Comparison of ENCODE assay signal across 8 cellular contexts in genomic region chr3:98593046-98593936, GRCh38. TPM values are rescaled to one million over a fixed set of nuclear protein-coding genes. Genes with fewer than 3 reads are reported as not detected.
DNase-seq lines count a peak whose midpoint lies in the region; ATAC-seq and TF ChIP-seq lines count a peak whose summit lies in the region.

Gene CPOX (minus strand): TSS chr3:98593611. CDS start chr3:98593504, 107 bp downstream.

- no peaks in the 10 kb centered on the region for H3K27me3 ChIP-seq in OCI-LY1 (ENCODE audit: insufficient read depth, low read length)

- H3K36me3 Mint-ChIP-seq in Calu3 (ENCODE audit: insufficient read depth, unreplicated experiment): peaks cover 16% of the 10 kb centered on the region

- H3K27ac ChIP-seq in OCI-LY1 (ENCODE audit: low read depth, low read length, poor library complexity, severe bottlenecking): no peak within 1 kb of the TSS

- H3K27me3 Mint-ChIP-seq in Calu3 (ENCODE audit: unreplicated experiment): no peaks in the 10 kb centered on the region

- DNase-seq in Calu3 (peak; percentile 85), HUDEP-2 (lab: John Stamatoyannopoulos, UW; ENCODE audit: unreplicated experiment in 76 of 76) (peak in 75 of 76 experiments; percentile 68 to 98 (median 94)), activated T-cell treated with anti-CD3 and anti-CD28 coated beads for 1 hour (ENCODE audit: low read depth) (peak; percentile 68), epidermal melanocyte (ENCODE audit: insufficient read length, low spot score) (peak; percentile 88), mucosa of descending colon (peak; percentile 93 to 94 (median 94))
- DNase-seq in stimulated activated CD8-positive, alpha-beta memory T cell treated with anti-CD3 and anti-CD28 coated beads, Interleukin-4, amount 100 ng/mL, for 1 hour (ENCODE audit: low read depth in 2 of 2, low spot score in 1 of 2): peak; percentile 50 to 62

- H3K4me1 Mint-ChIP-seq in Calu3 (ENCODE audit: low read depth, unreplicated experiment): peaks cover 14% of the 10 kb centered on the region

- no peaks in the 10 kb centered on the region; the same call in 1 of the 2 replicates for H3F3A ChIP-seq in OCI-LY1 (ENCODE audit: insufficient read depth, low read length)

- H3K79me2 ChIP-seq in OCI-LY1 (ENCODE audit: insufficient read depth, low read length): no peaks in the 10 kb centered on the region

- CTCF ChIA-PET in Calu3 (lab: Charles Lee): interaction anchor here (0.8 to 2.3 kb wide), 4 partner anchors 9 to 401 kb away, joined by 3 to 11 read pairs (median 3); no protein-coding TSS in a partner anchor

- H2AFZ ChIP-seq in OCI-LY1 (ENCODE audit: low read length): peak within 1 kb of the TSS; percentile 96

- no peaks in the 10 kb centered on the region for H3K9me2 ChIP-seq in OCI-LY1 (ENCODE audit: low read depth, low read length)

- no TSS peak for BruUV-seq in Calu3 (replicated peaks; lab: Mats Ljungman, UMichigan)

- H4K20me1 ChIP-seq in OCI-LY1 (ENCODE audit: insufficient read depth, low read length): no peaks in the 10 kb centered on the region

- peak within 1 kb of the TSS; percentile 91 for H3K4me2 ChIP-seq in OCI-LY1 (ENCODE audit: low read length)

- H3K4me1 ChIP-seq in OCI-LY1 (ENCODE audit: insufficient read depth, low read length, severe bottlenecking) (peaks cover 16% of the 10 kb centered on the region), mucosa of descending colon (ENCODE audit: low read depth) (peaks cover 10% of the 10 kb centered on the region)

- no peaks in the 10 kb centered on the region for H3K9me3 Mint-ChIP-seq in Calu3 (ENCODE audit: low read depth, unreplicated experiment)

- no peaks in the 10 kb centered on the region for H3K9me3 ChIP-seq in OCI-LY1 (ENCODE audit: low read length)
- H3K9me3 ChIP-seq in mucosa of descending colon: no peaks in the 10 kb centered on the region

- H3K4me3 Mint-ChIP-seq in Calu3 (ENCODE audit: low read depth, unreplicated experiment): peak within 1 kb of the TSS; percentile 81

- ATAC-seq in GM21390 (IDR thresholded peaks at IDR 0.05; ENCODE audit: unreplicated experiment) (peak; percentile 95), mucosa of descending colon (peak; percentile 99)

- peak within 1 kb of the TSS; percentile 75 for H3K4me3 ChIP-seq in OCI-LY1 (ENCODE audit: low read depth, low read length, poor library complexity, severe bottlenecking)
- peak within 1 kb of the TSS; percentile 77 for H3K4me3 ChIP-seq in mucosa of descending colon

- intact Hi-C loops in Calu3 (cut with micrococcal nuclease; ENCODE audit: unreplicated experiment): no loop called here
- intact Hi-C loops in mucosa of descending colon (cut with DNase I, micrococcal nuclease): no loop called here

- H3K27ac Mint-ChIP-seq in Calu3 (ENCODE audit: unreplicated experiment): peak within 1 kb of the TSS; percentile 15

- no peaks in the 10 kb centered on the region for H3K36me3 ChIP-seq in OCI-LY1 (ENCODE audit: insufficient read depth, low read length)
- H3K36me3 ChIP-seq in mucosa of descending colon (ENCODE audit: low read depth): no peaks in the 10 kb centered on the region

- TF ChIP-seq CTCF in Calu3 (IDR thresholded peaks at IDR 0.05; ENCODE audit: unreplicated experiment): no peak
- TF ChIP-seq CTCF in OCI-LY1 (IDR thresholded peaks at IDR 0.05; ENCODE audit: low read length): no peak
- TF ChIP-seq CTCF in mucosa of descending colon (IDR thresholded peaks at IDR 0.05): no peak

- H3K9ac ChIP-seq in OCI-LY1 (ENCODE audit: low read length): peak within 1 kb of the TSS; percentile 66

RNA-seq across cellular contexts. Expression of gene CPOX, which starts in this region (rescaled TPM):
- total RNA-seq in Calu3 (2022) (16.8 and 19.9 TPM in 2 replicates), mucosa of descending colon (10 to 100 TPM; 16.2 to 17.9 (median 17.6) TPM)
